ENCODE assay signal across 1 cellular context in genomic region chr1:32817159-32817814, GRCh38.
TF ChIP-seq lines count a peak whose summit lies in the region.

TSS of gene S100PBP (plus strand) at chr1:32817653. CDS start at chr1:32826100, 8,447 bp downstream.
TSS of gene YARS1 (minus strand) at chr1:32817358. CDS start at chr1:32817244, 114 bp downstream.

TF ChIP-seq in HepG2, 621 proteins besides CTCF, POLR2A, EP300 and RAD21 (continued from another document and continues in another):
- peak; percentile 78; the same call in 1 of the 2 replicates for TF ChIP-seq SIX4 (CRISPR knock-in tag; IDR thresholded peaks at IDR 0.05)
- peak; percentile 91 for TF ChIP-seq KDM2A (CRISPR knock-in tag; IDR thresholded peaks at IDR 0.05; ENCODE audit: borderline replicate concordance, low read depth)
- peak; percentile 81; the same call in 1 of the 2 replicates for TF ChIP-seq JUN (CRISPR knock-in tag; IDR thresholded peaks at IDR 0.05)
- TF ChIP-seq ZNF609 (CRISPR knock-in tag; IDR thresholded peaks at IDR 0.05; ENCODE audit: borderline replicate concordance): peak; percentile 68
- peak; percentile 95 for TF ChIP-seq SALL1 (CRISPR knock-in tag; IDR thresholded peaks at IDR 0.05)
- TF ChIP-seq, protein P1, sequence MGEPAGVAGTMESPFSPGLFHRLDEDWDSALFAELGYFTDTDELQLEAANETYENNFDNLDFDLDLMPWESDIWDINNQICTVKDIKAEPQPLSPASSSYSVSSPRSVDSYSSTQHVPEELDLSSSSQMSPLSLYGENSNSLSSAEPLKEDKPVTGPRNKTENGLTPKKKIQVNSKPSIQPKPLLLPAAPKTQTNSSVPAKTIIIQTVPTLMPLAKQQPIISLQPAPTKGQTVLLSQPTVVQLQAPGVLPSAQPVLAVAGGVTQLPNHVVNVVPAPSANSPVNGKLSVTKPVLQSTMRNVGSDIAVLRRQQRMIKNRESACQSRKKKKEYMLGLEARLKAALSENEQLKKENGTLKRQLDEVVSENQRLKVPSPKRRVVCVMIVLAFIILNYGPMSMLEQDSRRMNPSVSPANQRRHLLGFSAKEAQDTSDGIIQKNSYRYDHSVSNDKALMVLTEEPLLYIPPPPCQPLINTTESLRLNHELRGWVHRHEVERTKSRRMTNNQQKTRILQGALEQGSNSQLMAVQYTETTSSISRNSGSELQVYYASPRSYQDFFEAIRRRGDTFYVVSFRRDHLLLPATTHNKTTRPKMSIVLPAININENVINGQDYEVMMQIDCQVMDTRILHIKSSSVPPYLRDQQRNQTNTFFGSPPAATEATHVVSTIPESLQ (CRISPR knock-in tag; conservative IDR thresholded peaks at IDR 0.05): no peak
- peak; percentile 99 for TF ChIP-seq ZNF788 (CRISPR knock-in tag; IDR thresholded peaks at IDR 0.05; ENCODE audit: borderline replicate concordance)
- no peak; the same call in 1 of the 2 replicates for TF ChIP-seq DMTF1 (CRISPR knock-in tag; IDR thresholded peaks at IDR 0.05)
- TF ChIP-seq SRF (IDR thresholded peaks at IDR 0.05; ENCODE audit: low read depth, low read length): peak; percentile 98
- peak; percentile 77; the same call in 1 of the 2 replicates for TF ChIP-seq ZNF558 (CRISPR knock-in tag; IDR thresholded peaks at IDR 0.05; ENCODE audit: borderline replicate concordance)
- TF ChIP-seq, protein P2, sequence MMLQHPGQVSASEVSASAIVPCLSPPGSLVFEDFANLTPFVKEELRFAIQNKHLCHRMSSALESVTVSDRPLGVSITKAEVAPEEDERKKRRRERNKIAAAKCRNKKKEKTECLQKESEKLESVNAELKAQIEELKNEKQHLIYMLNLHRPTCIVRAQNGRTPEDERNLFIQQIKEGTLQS (CRISPR knock-in tag; IDR thresholded peaks at IDR 0.05): peak; percentile 100
- peak; percentile 41; the same call in 1 of the 2 replicates for TF ChIP-seq ZNF773 (CRISPR knock-in tag; IDR thresholded peaks at IDR 0.05; ENCODE audit: borderline replicate concordance)
- TF ChIP-seq ZNF318 (CRISPR knock-in tag; IDR thresholded peaks at IDR 0.05): peak; percentile 93
- TF ChIP-seq PATZ1 (CRISPR knock-in tag; IDR thresholded peaks at IDR 0.05): peak; percentile 38; the same call in 1 of the 2 replicates
- peak; percentile 93 for TF ChIP-seq ETV5 (CRISPR knock-in tag; IDR thresholded peaks at IDR 0.05; ENCODE audit: borderline replicate concordance)
- TF ChIP-seq GLI4 (CRISPR knock-in tag; IDR thresholded peaks at IDR 0.05; ENCODE audit: borderline replicate concordance): no peak
- TF ChIP-seq ZNF33A (CRISPR knock-in tag; IDR thresholded peaks at IDR 0.05; ENCODE audit: borderline replicate concordance): no peak
- TF ChIP-seq BCL6 (CRISPR knock-in tag; IDR thresholded peaks at IDR 0.05): peak; percentile 71
- peak; percentile 73 for TF ChIP-seq ZNF792 (CRISPR knock-in tag; IDR thresholded peaks at IDR 0.05)
- TF ChIP-seq ZKSCAN5 (CRISPR knock-in tag; IDR thresholded peaks at IDR 0.05): no peak
- peak; percentile 67 for TF ChIP-seq ZNF547 (CRISPR knock-in tag; IDR thresholded peaks at IDR 0.05)
- TF ChIP-seq DR1 (CRISPR knock-in tag; IDR thresholded peaks at IDR 0.05): peak; percentile 93
- TF ChIP-seq ZNF616 (CRISPR knock-in tag; IDR thresholded peaks at IDR 0.05; ENCODE audit: low read depth): 0 out of 2 replicates have a peak, but pooled peaks have one; percentile 50
- TF ChIP-seq PAX8 (CRISPR knock-in tag; IDR thresholded peaks at IDR 0.05; ENCODE audit: borderline replicate concordance): peak; percentile 74; the same call in 1 of the 2 replicates
- TF ChIP-seq BRCA1 (CRISPR knock-in tag; IDR thresholded peaks at IDR 0.05): peak; percentile 93; the same call in 1 of the 2 replicates
- peak; percentile 99 for TF ChIP-seq MAX (IDR thresholded peaks at IDR 0.05)
- TF ChIP-seq PCBP1 (IDR thresholded peaks at IDR 0.05; ENCODE audit: borderline replicate concordance, low read depth, low read length): peak; percentile 94
- no peak for TF ChIP-seq ONECUT2 (CRISPR knock-in tag; IDR thresholded peaks at IDR 0.05)
- TF ChIP-seq, protein P3, sequence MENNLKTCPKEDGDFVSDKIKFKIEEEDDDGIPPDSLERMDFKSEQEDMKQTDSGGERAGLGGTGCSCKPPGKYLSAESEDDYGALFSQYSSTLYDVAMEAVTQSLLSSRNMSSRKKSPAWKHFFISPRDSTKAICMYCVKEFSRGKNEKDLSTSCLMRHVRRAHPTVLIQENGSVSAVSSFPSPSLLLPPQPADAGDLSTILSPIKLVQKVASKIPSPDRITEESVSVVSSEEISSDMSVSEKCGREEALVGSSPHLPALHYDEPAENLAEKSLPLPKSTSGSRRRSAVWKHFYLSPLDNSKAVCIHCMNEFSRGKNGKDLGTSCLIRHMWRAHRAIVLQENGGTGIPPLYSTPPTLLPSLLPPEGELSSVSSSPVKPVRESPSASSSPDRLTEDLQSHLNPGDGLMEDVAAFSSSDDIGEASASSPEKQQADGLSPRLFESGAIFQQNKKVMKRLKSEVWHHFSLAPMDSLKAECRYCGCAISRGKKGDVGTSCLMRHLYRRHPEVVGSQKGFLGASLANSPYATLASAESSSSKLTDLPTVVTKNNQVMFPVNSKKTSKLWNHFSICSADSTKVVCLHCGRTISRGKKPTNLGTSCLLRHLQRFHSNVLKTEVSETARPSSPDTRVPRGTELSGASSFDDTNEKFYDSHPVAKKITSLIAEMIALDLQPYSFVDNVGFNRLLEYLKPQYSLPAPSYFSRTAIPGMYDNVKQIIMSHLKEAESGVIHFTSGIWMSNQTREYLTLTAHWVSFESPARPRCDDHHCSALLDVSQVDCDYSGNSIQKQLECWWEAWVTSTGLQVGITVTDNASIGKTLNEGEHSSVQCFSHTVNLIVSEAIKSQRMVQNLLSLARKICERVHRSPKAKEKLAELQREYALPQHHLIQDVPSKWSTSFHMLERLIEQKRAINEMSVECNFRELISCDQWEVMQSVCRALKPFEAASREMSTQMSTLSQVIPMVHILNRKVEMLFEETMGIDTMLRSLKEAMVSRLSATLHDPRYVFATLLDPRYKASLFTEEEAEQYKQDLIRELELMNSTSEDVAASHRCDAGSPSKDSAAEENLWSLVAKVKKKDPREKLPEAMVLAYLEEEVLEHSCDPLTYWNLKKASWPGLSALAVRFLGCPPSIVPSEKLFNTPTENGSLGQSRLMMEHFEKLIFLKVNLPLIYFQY (CRISPR knock-in tag; IDR thresholded peaks at IDR 0.05; ENCODE audit: borderline replicate concordance): peak; percentile 68; the same call in 1 of the 2 replicates
- peak; percentile 64; the same call in 1 of the 2 replicates for TF ChIP-seq ZFP37 (CRISPR knock-in tag; IDR thresholded peaks at IDR 0.05; ENCODE audit: borderline replicate concordance)
